Comparison of ENCODE assay signal across 8 cellular contexts in the genomic region with DNA sequence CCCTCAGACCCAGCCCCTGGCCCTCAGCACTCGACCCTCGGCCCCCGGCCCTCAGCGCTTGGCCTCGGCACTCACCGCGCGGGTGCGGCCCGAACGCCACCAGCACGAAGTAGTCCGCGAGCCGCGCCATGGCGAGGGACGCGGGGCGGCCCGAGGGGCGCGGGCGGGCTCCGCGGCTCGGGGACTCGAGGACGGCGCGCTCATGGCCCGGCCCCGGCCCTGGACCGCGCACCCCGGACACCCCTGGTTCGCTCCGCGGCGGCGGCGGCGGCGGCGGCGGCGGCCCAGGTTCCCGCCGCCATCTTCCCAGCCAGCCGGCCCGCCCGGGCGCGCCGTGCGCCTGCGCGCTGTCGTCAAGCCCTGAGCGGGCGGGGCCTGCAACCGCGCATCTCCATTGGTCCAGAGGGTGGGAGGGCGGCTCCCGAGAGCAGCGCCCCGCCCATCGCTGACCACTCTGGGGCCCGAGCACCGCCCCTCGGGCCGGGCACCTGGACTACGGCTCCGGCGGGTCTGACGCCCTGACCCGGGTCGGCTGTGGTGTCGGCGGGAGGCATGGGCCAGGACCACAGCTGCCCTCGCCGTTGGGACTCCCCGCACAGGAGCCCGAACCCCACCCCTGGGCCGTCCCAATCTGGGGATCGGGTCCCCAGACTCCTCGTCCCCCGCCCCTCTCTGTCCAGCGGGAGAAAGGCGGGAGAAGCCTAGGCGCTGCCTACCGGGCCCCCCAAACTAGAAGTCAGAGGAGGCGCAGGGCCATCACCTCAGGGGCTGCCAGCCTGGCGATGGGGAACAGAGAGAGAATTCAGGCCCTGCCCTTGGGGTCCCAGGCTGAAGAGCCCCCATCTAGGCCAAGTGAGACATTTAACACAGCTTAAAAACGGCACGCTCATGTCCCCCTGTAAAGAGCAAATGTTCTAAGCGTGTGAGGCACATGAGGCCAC. TPM values are rescaled to one million over a fixed set of nuclear protein-coding genes. Genes with fewer than 3 reads are reported as not detected.
DNase-seq lines count a peak whose midpoint lies in the region; ATAC-seq and TF ChIP-seq lines count a peak whose summit lies in the region.

A gene with protein sequence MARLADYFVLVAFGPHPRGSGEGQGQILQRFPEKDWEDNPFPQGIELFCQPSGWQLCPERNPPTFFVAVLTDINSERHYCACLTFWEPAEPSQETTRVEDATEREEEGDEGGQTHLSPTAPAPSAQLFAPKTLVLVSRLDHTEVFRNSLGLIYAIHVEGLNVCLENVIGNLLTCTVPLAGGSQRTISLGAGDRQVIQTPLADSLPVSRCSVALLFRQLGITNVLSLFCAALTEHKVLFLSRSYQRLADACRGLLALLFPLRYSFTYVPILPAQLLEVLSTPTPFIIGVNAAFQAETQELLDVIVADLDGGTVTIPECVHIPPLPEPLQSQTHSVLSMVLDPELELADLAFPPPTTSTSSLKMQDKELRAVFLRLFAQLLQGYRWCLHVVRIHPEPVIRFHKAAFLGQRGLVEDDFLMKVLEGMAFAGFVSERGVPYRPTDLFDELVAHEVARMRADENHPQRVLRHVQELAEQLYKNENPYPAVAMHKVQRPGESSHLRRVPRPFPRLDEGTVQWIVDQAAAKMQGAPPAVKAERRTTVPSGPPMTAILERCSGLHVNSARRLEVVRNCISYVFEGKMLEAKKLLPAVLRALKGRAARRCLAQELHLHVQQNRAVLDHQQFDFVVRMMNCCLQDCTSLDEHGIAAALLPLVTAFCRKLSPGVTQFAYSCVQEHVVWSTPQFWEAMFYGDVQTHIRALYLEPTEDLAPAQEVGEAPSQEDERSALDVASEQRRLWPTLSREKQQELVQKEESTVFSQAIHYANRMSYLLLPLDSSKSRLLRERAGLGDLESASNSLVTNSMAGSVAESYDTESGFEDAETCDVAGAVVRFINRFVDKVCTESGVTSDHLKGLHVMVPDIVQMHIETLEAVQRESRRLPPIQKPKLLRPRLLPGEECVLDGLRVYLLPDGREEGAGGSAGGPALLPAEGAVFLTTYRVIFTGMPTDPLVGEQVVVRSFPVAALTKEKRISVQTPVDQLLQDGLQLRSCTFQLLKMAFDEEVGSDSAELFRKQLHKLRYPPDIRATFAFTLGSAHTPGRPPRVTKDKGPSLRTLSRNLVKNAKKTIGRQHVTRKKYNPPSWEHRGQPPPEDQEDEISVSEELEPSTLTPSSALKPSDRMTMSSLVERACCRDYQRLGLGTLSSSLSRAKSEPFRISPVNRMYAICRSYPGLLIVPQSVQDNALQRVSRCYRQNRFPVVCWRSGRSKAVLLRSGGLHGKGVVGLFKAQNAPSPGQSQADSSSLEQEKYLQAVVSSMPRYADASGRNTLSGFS (N-terminal part only) (minus strand): TSS at position 325 of the 941 bp plus-strand sequence. CDS start 195 bp downstream, at position 130.

- peak; percentile 50 for ATAC-seq in HG03025 (IDR thresholded peaks at IDR 0.05; ENCODE audit: low FRiP score, unreplicated experiment)

- TF ChIP-seq CTCF in WI38 (IDR thresholded peaks at IDR 0.05; ENCODE audit: low read depth, low read length) = no peak
- TF ChIP-seq CTCF in mammary epithelial cell (conservative IDR thresholded peaks at IDR 0.05 in 1 of 2, IDR thresholded peaks at IDR 0.05 in 1 of 2; ENCODE audit: extremely low read depth in 1 of 2, insufficient read depth in 1 of 2, low read depth in 1 of 2, low read length in 2 of 2) = no peak

- WGBS in mammary epithelial cell (ENCODE audit: low coverage, missing lambda C conversion rate) = 3% methylated on average over 10 of the region's 97 CpGs

- peaks cover 48% of the 10 kb centered on the region for H3K79me2 ChIP-seq in mammary epithelial cell (ENCODE audit: insufficient read depth, low read length)

- peak within 1 kb of the TSS; percentile 75 for H2AFZ ChIP-seq in mammary epithelial cell (ENCODE audit: low read depth, low read length)

- TSS peak; percentile 66 for BruUV-seq in mammary epithelial cell (replicated peaks; lab: Mats Ljungman, UMichigan)

- peak within 1 kb of the TSS; percentile 4 for H3K27ac ChIP-seq in mammary epithelial cell (ENCODE audit: insufficient read depth, low read depth, low read length)

- H3K4me3 ChIP-seq in WI38 (ENCODE audit: low read depth, low read length) = peak within 1 kb of the TSS; percentile 73
- peak within 1 kb of the TSS; percentile 60 to 79 (median 66) for H3K4me3 ChIP-seq in mammary epithelial cell (replicated peaks in 1 of 3; ENCODE audit: insufficient read depth in 1 of 3, low read depth in 2 of 3, low read length in 3 of 3)
- peak within 1 kb of the TSS; percentile 67 for H3K4me3 ChIP-seq in iPS-18c (ENCODE audit: insufficient read depth, low read depth, low read length)
- peak within 1 kb of the TSS; percentile 87 for H3K4me3 ChIP-seq in skeletal muscle satellite cell (ENCODE audit: low read length)

- H3K36me3 ChIP-seq in mammary epithelial cell (ENCODE audit: insufficient read depth, low read length) = no peaks in the 10 kb centered on the region
- H3K36me3 ChIP-seq in skeletal muscle satellite cell (ENCODE audit: insufficient read depth, low read length) = no peaks in the 10 kb centered on the region

- CTCF ChIA-PET in mammary epithelial cell (lab: Charles Lee; ENCODE audit: low non-redundant PET) = no interaction called here

- H3K9me3 ChIP-seq in mammary epithelial cell (replicated peaks; ENCODE audit: insufficient read depth, low read length) = no peaks in the 10 kb centered on the region
- no peaks in the 10 kb centered on the region for H3K9me3 ChIP-seq in iPS-18c (ENCODE audit: control insufficient read depth, insufficient read depth, low read length)
- no peaks in the 10 kb centered on the region for H3K9me3 ChIP-seq in skeletal muscle satellite cell (replicated peaks; ENCODE audit: low read length)

- DNase-seq in NCI-H1436 (lab: John Stamatoyannopoulos, UW) (peak; percentile 86), NCI-H1436 treated with DMSO at 0.1 percent for 48 hours (lab: John Stamatoyannopoulos, UW) (no peak), NCI-H2196 (lab: John Stamatoyannopoulos, UW; ENCODE audit: unreplicated experiment) (peak; percentile 84), mammary epithelial cell (peak; percentile 82)

- H3K4me1 ChIP-seq in mammary epithelial cell (ENCODE audit: insufficient read depth, low read length) (peaks cover 52% of the 10 kb centered on the region), skeletal muscle satellite cell (ENCODE audit: control insufficient read depth, insufficient read depth, low read length) (peaks cover 36% of the 10 kb centered on the region)

- H4K20me1 ChIP-seq in mammary epithelial cell (ENCODE audit: insufficient read depth, low read length) = peaks cover 3% of the 10 kb centered on the region

- peak within 1 kb of the TSS; percentile 93 for H3K4me2 ChIP-seq in mammary epithelial cell (ENCODE audit: insufficient read depth, low read depth, low read length)
- H3K4me2 ChIP-seq in skeletal muscle satellite cell (ENCODE audit: low read length) = peak within 1 kb of the TSS; percentile 100

- in situ Hi-C loops in mammary epithelial cell (cut with MboI; ENCODE audit: low sequenced_read_pairs in 2 of 2) = no loop called here

- H3K27me3 ChIP-seq in mammary epithelial cell (ENCODE audit: insufficient read depth, low read length) (no peaks in the 10 kb centered on the region), skeletal muscle satellite cell (ENCODE audit: control insufficient read depth, insufficient read depth, low read length) (peaks cover 4% of the 10 kb centered on the region)

- intact Hi-C loops in mammary epithelial cell (cut with micrococcal nuclease) = no loop called here

- dilution Hi-C loops in mammary epithelial cell (cut with HindIII; ENCODE audit: low sequenced_read_pairs) = no loop called here

- H3K9ac ChIP-seq in mammary epithelial cell (ENCODE audit: insufficient read depth, low read length) = peak within 1 kb of the TSS; percentile 62
- peak within 1 kb of the TSS; percentile 86 for H3K9ac ChIP-seq in skeletal muscle satellite cell (ENCODE audit: low read depth, low read length)

RNA-seq across cellular contexts. Expression of the gene that starts here (rescaled TPM):
- 10 to 100 TPM; 79.0 to 84.5 TPM for total RNA-seq in mammary epithelial cell
- 37.4 TPM for polyA plus RNA-seq in mammary epithelial cell
- 98.1 TPM for polyA minus RNA-seq in mammary epithelial cell
- 62.9 and 71.0 TPM in 2 replicates for total RNA-seq in skeletal muscle satellite cell (2012; rRNA removed)
